Comparison of ENCODE assay signal across 8 cellular contexts in the genomic region with DNA sequence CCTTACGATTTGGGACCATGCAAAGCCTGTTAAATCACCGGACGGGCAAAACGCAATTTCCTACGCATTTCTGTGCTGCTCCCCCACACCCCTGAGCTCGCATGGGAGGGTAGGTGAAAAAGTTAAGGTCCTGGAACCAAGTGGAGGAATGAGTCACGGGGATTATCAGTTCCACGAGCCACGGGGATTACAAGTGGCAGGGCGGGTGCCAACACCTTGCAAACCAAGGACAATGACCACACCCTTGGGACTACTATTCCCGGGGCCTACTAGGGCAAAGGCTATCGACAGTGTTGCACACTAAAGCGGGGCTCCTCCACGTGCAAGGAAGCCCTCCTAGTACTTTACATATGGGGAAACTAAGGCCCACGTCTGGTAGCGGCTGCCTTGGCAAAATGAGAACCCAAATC. TPM values are rescaled to one million over a fixed set of nuclear protein-coding genes. Genes with fewer than 3 reads are reported as not detected.
DNase-seq lines count a peak whose midpoint lies in the region; ATAC-seq and TF ChIP-seq lines count a peak whose summit lies in the region.

No MANE protein-coding gene starts in this region.

- peak; percentile 46 for DNase-seq in HuH-7 (ENCODE audit: low spot score)
- DNase-seq in activated T-helper 1 cell treated with anti-CD3 and anti-CD28 coated beads, Interleukin-12 subunit alpha, Interleukin-12 subunit beta, Interleukin-2, Interleukin-4 antibody, amounts not matched to agents 30 ng/mL and 10 ng/mL and 1 ng/mL, durations not matched to agents 14 hours and 24 hours and 36 hours (ENCODE audit: low spot score): no peak
- DNase-seq in globus pallidus (ENCODE audit: low spot score): peak; percentile 14
- no peak for DNase-seq in osteocyte (ENCODE audit: extremely low spot score, unreplicated experiment)
- DNase-seq in NCI-H1417 treated with DMSO at 0.1 percent for 48 hours (lab: John Stamatoyannopoulos, UW): no peak

- ATAC-seq in GM18517 (IDR thresholded peaks at IDR 0.05; ENCODE audit: unreplicated experiment): peak; percentile 1
- ATAC-seq in HG03108 (IDR thresholded peaks at IDR 0.05; ENCODE audit: unreplicated experiment): no peak

- intact Hi-C loops in activated T-helper 1 cell treated with anti-CD3 and anti-CD28 coated beads, Interleukin-12 subunit alpha, Interleukin-12 subunit beta, Interleukin-2, Interleukin-4 antibody, amounts not matched to agents 30 ng/mL and 10 ng/mL and 1 ng/mL, durations not matched to agents 14 hours and 24 hours and 36 hours (cut with micrococcal nuclease): loop anchor here (1.0 to 10.0 kb wide), 12 partner anchors 26 to 1088 kb away; a partner anchor contains a TSS

- peak overlapping the region; percentile 100 for H3K4me3 Mint-ChIP-seq in activated T-helper 1 cell treated with anti-CD3 and anti-CD28 coated beads, Interleukin-12 subunit alpha, Interleukin-12 subunit beta, Interleukin-2, Interleukin-4 antibody, amounts not matched to agents 30 ng/mL and 10 ng/mL and 1 ng/mL, durations not matched to agents 14 hours and 24 hours and 36 hours
- peak overlapping the region; percentile 95 for H3K4me3 Mint-ChIP-seq in osteocyte (ENCODE audit: unreplicated experiment)

- TF ChIP-seq CTCF in 22Rv1 (IDR thresholded peaks at IDR 0.05) (no peak), osteocyte (IDR thresholded peaks at IDR 0.05) (no peak)

- H3K36me3 Mint-ChIP-seq in activated T-helper 1 cell treated with anti-CD3 and anti-CD28 coated beads, Interleukin-12 subunit alpha, Interleukin-12 subunit beta, Interleukin-2, Interleukin-4 antibody, amounts not matched to agents 30 ng/mL and 10 ng/mL and 1 ng/mL, durations not matched to agents 14 hours and 24 hours and 36 hours (ENCODE audit: low read depth): peaks cover 31% of the 10 kb centered on the region
- peaks cover 22% of the 10 kb centered on the region for H3K36me3 Mint-ChIP-seq in osteocyte (ENCODE audit: unreplicated experiment)

- H3K9me3 Mint-ChIP-seq in activated T-helper 1 cell treated with anti-CD3 and anti-CD28 coated beads, Interleukin-12 subunit alpha, Interleukin-12 subunit beta, Interleukin-2, Interleukin-4 antibody, amounts not matched to agents 30 ng/mL and 10 ng/mL and 1 ng/mL, durations not matched to agents 14 hours and 24 hours and 36 hours: no peaks in the 10 kb centered on the region
- H3K9me3 Mint-ChIP-seq in osteocyte (ENCODE audit: unreplicated experiment): no peaks in the 10 kb centered on the region

- no peaks in the 10 kb centered on the region for H3K27me3 Mint-ChIP-seq in activated T-helper 1 cell treated with anti-CD3 and anti-CD28 coated beads, Interleukin-12 subunit alpha, Interleukin-12 subunit beta, Interleukin-2, Interleukin-4 antibody, amounts not matched to agents 30 ng/mL and 10 ng/mL and 1 ng/mL, durations not matched to agents 14 hours and 24 hours and 36 hours (ENCODE audit: insufficient read depth)
- no peaks in the 10 kb centered on the region for H3K27me3 Mint-ChIP-seq in osteocyte (ENCODE audit: unreplicated experiment)

- peaks cover 44% of the 10 kb centered on the region for H3K4me1 Mint-ChIP-seq in activated T-helper 1 cell treated with anti-CD3 and anti-CD28 coated beads, Interleukin-12 subunit alpha, Interleukin-12 subunit beta, Interleukin-2, Interleukin-4 antibody, amounts not matched to agents 30 ng/mL and 10 ng/mL and 1 ng/mL, durations not matched to agents 14 hours and 24 hours and 36 hours (ENCODE audit: low read depth)
- H3K4me1 Mint-ChIP-seq in osteocyte (ENCODE audit: unreplicated experiment): peaks cover 25% of the 10 kb centered on the region

- peak overlapping the region; percentile 74 for H3K27ac ChIP-seq in 22Rv1

- peak overlapping the region; percentile 98 for H3K27ac Mint-ChIP-seq in activated T-helper 1 cell treated with anti-CD3 and anti-CD28 coated beads, Interleukin-12 subunit alpha, Interleukin-12 subunit beta, Interleukin-2, Interleukin-4 antibody, amounts not matched to agents 30 ng/mL and 10 ng/mL and 1 ng/mL, durations not matched to agents 14 hours and 24 hours and 36 hours
- H3K27ac Mint-ChIP-seq in osteocyte (ENCODE audit: unreplicated experiment): peak overlapping the region; percentile 99

RNA-seq across cellular contexts. Expression of a gene that starts 0.4 kb away (rescaled TPM):
- total RNA-seq in activated T-helper 1 cell treated with anti-CD3 and anti-CD28 coated beads, Interleukin-12 subunit alpha, Interleukin-12 subunit beta, Interleukin-2, Interleukin-4 antibody, amounts not matched to agents 30 ng/mL and 10 ng/mL and 1 ng/mL, durations not matched to agents 14 hours and 24 hours and 36 hours: 23.4 and 25.9 TPM in 2 replicates
- 34.1 and 38.8 TPM in 2 replicates for total RNA-seq in osteocyte

RNA-seq across cellular contexts. Expression of a gene that starts 0.7 kb away (rescaled TPM):
- 13.8 and 15.9 TPM in 2 replicates for total RNA-seq in activated T-helper 1 cell treated with anti-CD3 and anti-CD28 coated beads, Interleukin-12 subunit alpha, Interleukin-12 subunit beta, Interleukin-2, Interleukin-4 antibody, amounts not matched to agents 30 ng/mL and 10 ng/mL and 1 ng/mL, durations not matched to agents 14 hours and 24 hours and 36 hours
- 19.6 and 21.1 TPM in 2 replicates for total RNA-seq in osteocyte

RNA-seq across cellular contexts. Expression of a gene that starts 26.1 kb away (rescaled TPM):
- 102 and 104 TPM in 2 replicates for total RNA-seq in activated T-helper 1 cell treated with anti-CD3 and anti-CD28 coated beads, Interleukin-12 subunit alpha, Interleukin-12 subunit beta, Interleukin-2, Interleukin-4 antibody, amounts not matched to agents 30 ng/mL and 10 ng/mL and 1 ng/mL, durations not matched to agents 14 hours and 24 hours and 36 hours
- 91.2 and 94.8 TPM in 2 replicates for total RNA-seq in osteocyte

RNA-seq across cellular contexts. Expression of a gene that starts 56.3 kb away (rescaled TPM):
- 35.5 and 38.2 TPM in 2 replicates for total RNA-seq in activated T-helper 1 cell treated with anti-CD3 and anti-CD28 coated beads, Interleukin-12 subunit alpha, Interleukin-12 subunit beta, Interleukin-2, Interleukin-4 antibody, amounts not matched to agents 30 ng/mL and 10 ng/mL and 1 ng/mL, durations not matched to agents 14 hours and 24 hours and 36 hours
- 32.2 and 32.8 TPM in 2 replicates for total RNA-seq in osteocyte

Comparison
In these comparisons a context has a peak if more than half of its experiments do, and no peak if none do; other contexts are left out.
1. DNase-seq: peak in HuH-7 (single experiment) and globus pallidus (single experiment); none in activated T-helper 1 cell treated with anti-CD3 and anti-CD28 coated beads, Interleukin-12 subunit alpha, Interleukin-12 subunit beta, Interleukin-2, Interleukin-4 antibody, amounts not matched to agents 30 ng/mL and 10 ng/mL and 1 ng/mL, durations not matched to agents 14 hours and 24 hours and 36 hours (single experiment), osteocyte (single experiment) and NCI-H1417 treated with DMSO at 0.1 percent for 48 hours (single experiment).